ENCODE assay signal across 8 cellular contexts in genomic region chr12:6646276-6647082, GRCh38. TPM values are rescaled to one million over a fixed set of nuclear protein-coding genes. Genes with fewer than 3 reads are reported as not detected.
DNase-seq lines count a peak whose midpoint lies in the region; ATAC-seq and TF ChIP-seq lines count a peak whose summit lies in the region.

No MANE protein-coding gene starts in this region.

- H3K9me3 Mint-ChIP-seq in natural killer cell: no peaks in the 10 kb centered on the region

- DNase-seq in AG04450 (ENCODE audit: low read depth, low spot score) (no peak), NB4 (ENCODE audit: low read depth) (no peak), natural killer cell (no peak), UCSD-AML1 (lab: John Stamatoyannopoulos, UW; ENCODE audit: unreplicated experiment) (no peak), NCI-H2081 (lab: John Stamatoyannopoulos, UW) (no peak), dedifferentiated amniotic fluid mesenchymal stem cell (ENCODE audit: extremely low spot score) (no peak)

- peak overlapping the region; percentile 55 for H3K4me3 ChIP-seq in AG04450 (ENCODE audit: low read depth, low read length)
- H3K4me3 ChIP-seq in NB4 (ENCODE audit: low read depth, low read length): peak overlapping the region; percentile 55
- H3K4me3 ChIP-seq in esophagus (ENCODE audit: low read depth in 1 of 2, low read length in 2 of 2): peak overlapping the region; percentile 21 to 42

- peaks cover 34% of the 10 kb centered on the region for H3K9me3 ChIP-seq in AG04450 (ENCODE audit: control insufficient read depth, insufficient read depth, low read length)
- H3K9me3 ChIP-seq in esophagus (ENCODE audit: control insufficient read depth in 2 of 2, insufficient read depth in 1 of 2, low read depth in 1 of 2, low read length in 1 of 2): peaks cover 0 to 8% of the 10 kb centered on the region in 2 donors

- peak overlapping the region; percentile 83 for H3K4me3 Mint-ChIP-seq in natural killer cell

- peak in 1 of 3 donors; percentile 18 for ATAC-seq in natural killer cell
- no peak for ATAC-seq in GM19452 (IDR thresholded peaks at IDR 0.05; ENCODE audit: unreplicated experiment)

- H3K27me3 ChIP-seq in AG04450 (ENCODE audit: control insufficient read depth, insufficient read depth, low read length) (peaks cover 11% of the 10 kb centered on the region), esophagus (ENCODE audit: control insufficient read depth in 1 of 2, insufficient read depth in 2 of 2, low read length in 2 of 2) (no peaks in the 10 kb centered on the region)

- TF ChIP-seq POLR2A in NB4 (IDR thresholded peaks at IDR 0.05; ENCODE audit: extremely low read depth, insufficient read length): no peak

- CTCF ChIA-PET in AG04450 (lab: Charles Lee): no interaction called here

- H3K36me3 Mint-ChIP-seq in natural killer cell: no peaks in the 10 kb centered on the region

- H3K27ac ChIP-seq in AG04450 (ENCODE audit: low read depth, low read length): no peak overlapping the region
- H3K27ac ChIP-seq in esophagus (ENCODE audit: low read depth in 2 of 2, low read length in 1 of 2): no peak overlapping the region

- TF ChIP-seq CTCF in AG04450 (IDR thresholded peaks at IDR 0.05; ENCODE audit: low read depth, low read length): no peak
- no peak for TF ChIP-seq CTCF in NB4 (IDR thresholded peaks at IDR 0.05; ENCODE audit: low read depth, low read length)
- TF ChIP-seq CTCF in natural killer cell (IDR thresholded peaks at IDR 0.05): no peak

- intact Hi-C loops in natural killer cell (cut with micrococcal nuclease): no loop called here

- H3K4me1 Mint-ChIP-seq in natural killer cell: peaks cover 7 to 11% of the 10 kb centered on the region in 2 donors

- peaks cover 10 to 12% of the 10 kb centered on the region in 2 donors for H3K36me3 ChIP-seq in esophagus (ENCODE audit: control insufficient read depth in 2 of 2, insufficient read depth in 2 of 2, low read length in 1 of 2)

- peaks cover 0 to 11% of the 10 kb centered on the region in 2 donors for H3K4me1 ChIP-seq in esophagus (ENCODE audit: control insufficient read depth in 2 of 2, insufficient read depth in 2 of 2, low read length in 1 of 2)

- H3K27ac Mint-ChIP-seq in natural killer cell: peak overlapping the region; percentile 67 to 86

- POLR2A ChIA-PET in AG04450 (lab: Yijun Ruan, JAX): interaction anchor here (0.8 kb wide), 1 partner anchor 26 kb away, joined by 3 read pairs; no protein-coding TSS in a partner anchor

- H3K27me3 Mint-ChIP-seq in natural killer cell (ENCODE audit: low read depth in 2 of 2): no peaks in the 10 kb centered on the region

- 46 to 55% methylated on average over 28 of the region's 28 CpGs for WGBS in esophagus, 2 donors

RNA-seq across cellular contexts. Expression of gene ACRBP, which starts 0.8 kb away (rescaled TPM):
- polyA plus RNA-seq in AG04450 (2011; rRNA removed) (0.41 and 0.64 TPM in 2 replicates), esophagus (under 1 TPM; 0.32 to 0.84 TPM)
- polyA minus RNA-seq in AG04450 (2011; rRNA and poly(A)+ RNA removed): 0.78 TPM in 1 of 2 replicates, not detected in the other
- 10 to 100 TPM in 1 of 3 donors, 1 to 10 TPM in 2; 2.1 to 12.2 (median 4.7) TPM for total RNA-seq in natural killer cell

RNA-seq across cellular contexts. Expression of gene LPAR5, which starts 10.7 kb away (rescaled TPM):
- polyA plus RNA-seq in AG04450 (2011; rRNA removed) (not detected in 2 replicates), esophagus (10 to 100 TPM; 11.6 to 19.3 TPM)
- polyA minus RNA-seq in AG04450 (2011; rRNA and poly(A)+ RNA removed): not detected in 2 replicates
- 10 to 100 TPM in 2 of 3 donors, 1 to 10 TPM in 1; 10.0 to 27.8 (median 17.3) TPM for total RNA-seq in natural killer cell

RNA-seq across cellular contexts. Expression of gene ING4, which starts 16.4 kb away (rescaled TPM):
- polyA plus RNA-seq in AG04450 (2011; rRNA removed) (58.6 and 66.6 TPM in 2 replicates), esophagus (10 to 100 TPM; 15.2 to 24.7 TPM)
- polyA minus RNA-seq in AG04450 (2011; rRNA and poly(A)+ RNA removed): 20.0 and 23.4 TPM in 2 replicates
- 10 to 100 TPM; 29.9 to 40.9 (median 30.2) TPM for total RNA-seq in natural killer cell

RNA-seq across cellular contexts. Expression of gene CHD4, which starts 39.3 kb away (rescaled TPM):
- polyA plus RNA-seq in AG04450 (2011; rRNA removed): 86.3 and 119 TPM in 2 replicates
- 235 and 284 TPM in 2 replicates for polyA minus RNA-seq in AG04450 (2011; rRNA and poly(A)+ RNA removed)
- polyA plus RNA-seq in esophagus: 100 to 1,000 TPM in 1 of 2 donors, 10 to 100 TPM in 1; 79.3 to 116 TPM
- 100 to 1,000 TPM; 568 to 795 (median 658) TPM for total RNA-seq in natural killer cell

RNA-seq across cellular contexts. Expression of gene ZNF384, which starts 42.7 kb away (rescaled TPM):
- polyA plus RNA-seq in AG04450 (2011; rRNA removed): 39.3 and 44.3 TPM in 2 replicates
- polyA minus RNA-seq in AG04450 (2011; rRNA and poly(A)+ RNA removed): 71.3 and 75.7 TPM in 2 replicates
- 10 to 100 TPM; 22.2 to 26.9 TPM for polyA plus RNA-seq in esophagus
- 100 to 1,000 TPM in 2 of 3 donors, 10 to 100 TPM in 1; 95.1 to 101 (median 100) TPM for total RNA-seq in natural killer cell

Comparison
In these comparisons a context has a peak if more than half of its experiments do, and no peak if none do; other contexts are left out.
1. RNA of gene LPAR5, which starts 10.7 kb away (polyA plus RNA-seq): 11.6 to 19.3 TPM in esophagus; not detected in AG04450; every median in the first group is over 10 times any median in the second.
2. Peak in every context shown above with its lines, with median percentiles within 50 percentile points of each other: H3K4me3 ChIP-seq.